In genomic region chr3:183781246-183781645, GRCh38 we compare ENCODE assay signal across 18 cellular contexts. TPM values are rescaled to one million over a fixed set of nuclear protein-coding genes. Genes with fewer than 3 reads are reported as not detected.
DNase-seq lines count a peak whose midpoint lies in the region; ATAC-seq and TF ChIP-seq lines count a peak whose summit lies in the region.
"Had no signal": no experiment of that assay in that cellular context is flagged by ENCODE, and none has a peak within 500 bp of the region (broad histone marks: within the 10 kb centered on the region; RNA-seq: fewer than 3 reads in every experiment).

No MANE protein-coding gene starts in this region.

- no peak overlapping the region for H2AK5ac ChIP-seq in neuronal stem cell (ENCODE audit: low read depth, low read length)

- peak overlapping the region; percentile 21 for H3K9ac ChIP-seq in neuronal stem cell (ENCODE audit: low read depth, low read length, poor library complexity)
- H3K9ac ChIP-seq in Karpas-422 (ENCODE audit: low read length), result no peak overlapping the region

- H3K9me3 Mint-ChIP-seq in stimulated activated effector memory CD8-positive, alpha-beta T cell treated with anti-CD3 and anti-CD28 coated beads, Interleukin-12 subunit alpha, Interleukin-12 subunit beta, amount 100 ng/mL, for 72 hours, result no peaks in the 10 kb centered on the region
- H3K9me3 Mint-ChIP-seq: CD8-positive, alpha-beta T cell; GM23338 had no signal

- no peak overlapping the region for H2BK15ac ChIP-seq in neuronal stem cell (ENCODE audit: low read length)

- H4K91ac ChIP-seq in neuronal stem cell (ENCODE audit: low read depth, low read length, poor library complexity), result no peak overlapping the region

- H3K79me1 ChIP-seq in neuronal stem cell (ENCODE audit: low read depth, low read length), result peaks cover 4% of the 10 kb centered on the region

- peak; percentile 45 for DNase-seq in Ammon's horn (ENCODE audit: low spot score)
- DNase-seq in Panc1 (ENCODE audit: low read depth, low spot score), result no peak
- no peak for DNase-seq in neuronal stem cell (ENCODE audit: low spot score)
- DNase-seq in putamen (ENCODE audit: low spot score), result peak; percentile 53
- no peak for DNase-seq in stimulated activated effector memory CD8-positive, alpha-beta T cell treated with anti-CD3 and anti-CD28 coated beads, Interleukin-12 subunit alpha, Interleukin-12 subunit beta, amount 100 ng/mL, for 72 hours (ENCODE audit: low spot score in 2 of 2)
- DNase-seq in Karpas-422, result no peak
- DNase-seq: Calu3; CD8-positive, alpha-beta T cell; DMS 273 treated with DMSO at 0.1 percent for 48 hours; DMS53; DND-41; EL; HCEC 1CT; KG1 had no signal

- ATAC-seq in Panc1 (no peak), HG03460 (IDR thresholded peaks at IDR 0.05; ENCODE audit: unreplicated experiment) (no peak)
- no peak for ATAC-seq in stimulated activated effector memory CD8-positive, alpha-beta T cell treated with anti-CD3 and anti-CD28 coated beads, Interleukin-12 subunit alpha, Interleukin-12 subunit beta, amount 100 ng/mL, for 72 hours
- ATAC-seq: CD8-positive, alpha-beta T cell; GM12878; GM23338 had no signal

- no peak overlapping the region for H3K18ac ChIP-seq in neuronal stem cell (ENCODE audit: low read length)

- H3K4me3 ChIP-seq in Panc1 (ENCODE audit: low read depth in 2 of 2, low read length in 2 of 2) (no peak overlapping the region), neuronal stem cell (ENCODE audit: low read length in 2 of 2) (no peak overlapping the region), Karpas-422 (ENCODE audit: low read length) (no peak overlapping the region)
- H3K4me3 ChIP-seq: GM12878, GM23338 had no signal

- no peak overlapping the region for H3K27ac Mint-ChIP-seq in stimulated activated effector memory CD8-positive, alpha-beta T cell treated with anti-CD3 and anti-CD28 coated beads, Interleukin-12 subunit alpha, Interleukin-12 subunit beta, amount 100 ng/mL, for 72 hours
- H3K27ac Mint-ChIP-seq: CD8-positive, alpha-beta T cell; GM23338 had no signal

- H3K4me3 Mint-ChIP-seq in stimulated activated effector memory CD8-positive, alpha-beta T cell treated with anti-CD3 and anti-CD28 coated beads, Interleukin-12 subunit alpha, Interleukin-12 subunit beta, amount 100 ng/mL, for 72 hours, result no peak overlapping the region
- H3K4me3 Mint-ChIP-seq: CD8-positive, alpha-beta T cell; GM23338 had no signal

- CTCF ChIA-PET in Panc1 (lab: Charles Lee), result no interaction called here

- H3K4ac ChIP-seq in neuronal stem cell (ENCODE audit: low read length), result no peak overlapping the region

- H3K4me2 ChIP-seq in neuronal stem cell (ENCODE audit: insufficient read depth, low read length, poor library complexity, severe bottlenecking), result no peak overlapping the region
- H3K4me2 ChIP-seq in Karpas-422 (ENCODE audit: low read depth, low read length, poor library complexity, severe bottlenecking), result no peak overlapping the region
- H3K4me2 ChIP-seq: GM23338 had no signal

- no peak overlapping the region for H2AFZ ChIP-seq in neuronal stem cell (ENCODE audit: low read length)
- H2AFZ ChIP-seq in Karpas-422 (ENCODE audit: low read length), result no peak overlapping the region
- H2AFZ ChIP-seq: GM23338 had no signal

- H3K36me3 ChIP-seq in Panc1 (ENCODE audit: control insufficient read depth, insufficient read depth, low read length), result peaks cover 18% of the 10 kb centered on the region
- peaks cover 26 to 94% of the 10 kb centered on the region in 2 donors for H3K36me3 ChIP-seq in neuronal stem cell (replicated peaks in 1 of 2; ENCODE audit: control insufficient read depth in 2 of 2, insufficient read depth in 2 of 2, low read length in 2 of 2)
- H3K36me3 ChIP-seq in Karpas-422 (ENCODE audit: insufficient read depth, low read length), result peaks cover 70% of the 10 kb centered on the region

- TSS peak; percentile 19 for BruUV-seq in Panc1 (replicated peaks; lab: Mats Ljungman, UMichigan)

- H3K27ac ChIP-seq in Panc1 (ENCODE audit: low read length) (no peak overlapping the region), neuronal stem cell (replicated peaks; ENCODE audit: low read length) (no peak overlapping the region), Karpas-422 (ENCODE audit: low read length) (no peak overlapping the region)
- H3K27ac ChIP-seq: C4-2B had no signal

- no peak overlapping the region for H3K23ac ChIP-seq in neuronal stem cell (ENCODE audit: low read depth, low read length, poor library complexity)

- no peak overlapping the region for H2BK5ac ChIP-seq in neuronal stem cell (ENCODE audit: low read length)

- peaks cover 53% of the 10 kb centered on the region for H3K79me2 ChIP-seq in Karpas-422 (ENCODE audit: low read length)

- no peaks in the 10 kb centered on the region for H4K20me1 ChIP-seq in Karpas-422 (ENCODE audit: insufficient read depth, low read depth, low read length)

- H3K9me2 ChIP-seq in Karpas-422 (replicated peaks; ENCODE audit: insufficient read depth, low read length), result no peaks in the 10 kb centered on the region

- H3K4me1 Mint-ChIP-seq in stimulated activated effector memory CD8-positive, alpha-beta T cell treated with anti-CD3 and anti-CD28 coated beads, Interleukin-12 subunit alpha, Interleukin-12 subunit beta, amount 100 ng/mL, for 72 hours, result no peaks in the 10 kb centered on the region
- H3K4me1 Mint-ChIP-seq: GM23338 had no signal

- peaks cover 100% of the 10 kb centered on the region for H3K36me3 Mint-ChIP-seq in stimulated activated effector memory CD8-positive, alpha-beta T cell treated with anti-CD3 and anti-CD28 coated beads, Interleukin-12 subunit alpha, Interleukin-12 subunit beta, amount 100 ng/mL, for 72 hours

- no CpG with 5 or more reads among the region's 6 CpGs for WGBS in neuronal stem cell (ENCODE audit: extremely low coverage in 2 of 2, insufficient read length in 2 of 2, insufficient replicate concordance in 1 of 2), 2 donors

- no peak overlapping the region for H3K14ac ChIP-seq in neuronal stem cell (ENCODE audit: low read length)

- TF ChIP-seq CTCF in Panc1 (IDR thresholded peaks at IDR 0.05), result no peak

- POLR2A ChIA-PET in Panc1 (lab: Charles Lee), result no interaction called here

- no peak overlapping the region for H2BK12ac ChIP-seq in neuronal stem cell (ENCODE audit: low read length)

- H4K8ac ChIP-seq in neuronal stem cell (ENCODE audit: low read depth, low read length), result no peak overlapping the region

- in situ Hi-C loops in Panc1 (cut with HindIII; ENCODE audit: low pct_unique_long_range_greater_than_20kb, low sequenced_read_pairs), result no loop called here

- H3K4me1 ChIP-seq in Panc1 (ENCODE audit: control insufficient read depth, insufficient read depth, low read length), result no peaks in the 10 kb centered on the region
- H3K4me1 ChIP-seq in neuronal stem cell (ENCODE audit: control insufficient read depth in 2 of 2, insufficient read depth in 1 of 2, low read depth in 1 of 2, low read length in 2 of 2), result no peaks in the 10 kb centered on the region
- H3K4me1 ChIP-seq in Karpas-422 (ENCODE audit: low read length), result peaks cover 8% of the 10 kb centered on the region

- H3K9me3 ChIP-seq in Panc1 (ENCODE audit: control insufficient read depth, insufficient read depth, low read depth, low read length) (no peaks in the 10 kb centered on the region), neuronal stem cell (replicated peaks in 1 of 2; ENCODE audit: control insufficient read depth in 2 of 2, insufficient read depth in 1 of 2, low read depth in 1 of 2, low read length in 2 of 2) (peaks cover 0 to 2% of the 10 kb centered on the region in 2 donors), Karpas-422 (ENCODE audit: low read length) (no peaks in the 10 kb centered on the region)

- intact Hi-C loops in Panc1 (cut with micrococcal nuclease; ENCODE audit: unreplicated experiment), result no loop called here

- no peak overlapping the region for H2BK120ac ChIP-seq in neuronal stem cell (ENCODE audit: low read depth, low read length)

- H3K27me3 ChIP-seq in Panc1 (ENCODE audit: control insufficient read depth, insufficient read depth, low read length) (no peaks in the 10 kb centered on the region), neuronal stem cell (ENCODE audit: control insufficient read depth in 3 of 3, insufficient read depth in 3 of 3, low read depth in 1 of 3, low read length in 3 of 3) (no peaks in the 10 kb centered on the region), Karpas-422 (ENCODE audit: low read length) (no peaks in the 10 kb centered on the region)

RNA-seq across cellular contexts. Expression of gene MAP6D1, which starts 44.1 kb away (rescaled TPM):
- 7.9 TPM for total RNA-seq in Panc1 (2021; ENCODE audit: unreplicated experiment)
- polyA plus RNA-seq in Panc1 (2012; ENCODE audit: insufficient read length), result 6.1 TPM
- polyA plus RNA-seq in neuronal stem cell (2013, experiment 1 of 2), result 5.5 TPM
- polyA plus RNA-seq in neuronal stem cell (2013, experiment 2 of 2), result 4.8 TPM
- 1.2 and 10.8 TPM in 2 replicates for total RNA-seq in Karpas-422 (2014; rRNA removed; shearing (Covaris generic); ENCODE audit: low replicate concordance)

Comparison
In these comparisons a context has a peak if more than half of its experiments do, and no peak if none do; other contexts are left out.
1. DNase-seq: peak in Ammon's horn (single experiment) and putamen (single experiment); none in Panc1 (single experiment), neuronal stem cell (single experiment), stimulated activated effector memory CD8-positive, alpha-beta T cell treated with anti-CD3 and anti-CD28 coated beads, Interleukin-12 subunit alpha, Interleukin-12 subunit beta, amount 100 ng/mL, for 72 hours (0 of 2) and Karpas-422 (single experiment).